ENCODE assay signal across 11 cellular contexts in the genomic region with DNA sequence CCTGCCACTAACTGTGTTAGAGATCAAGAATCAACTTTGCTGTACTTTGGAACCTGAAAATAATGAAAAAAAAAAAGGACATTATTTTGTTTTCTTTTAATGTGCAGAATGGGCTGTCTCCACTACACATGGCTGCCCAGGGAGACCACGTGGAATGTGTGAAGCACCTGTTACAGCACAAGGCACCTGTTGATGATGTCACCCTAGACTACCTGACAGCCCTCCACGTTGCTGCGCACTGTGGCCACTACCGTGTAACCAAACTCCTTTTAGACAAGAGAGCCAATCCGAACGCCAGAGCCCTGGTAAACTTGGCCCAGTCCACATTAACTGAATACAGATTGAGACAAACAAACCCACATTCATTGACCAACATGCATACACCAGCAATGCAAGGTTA.
"Had no signal": no experiment of that assay in that cellular context is flagged by ENCODE, and none has a peak within 500 bp of the region (broad histone marks: within the 10 kb centered on the region; RNA-seq: fewer than 3 reads in every experiment).

No MANE protein-coding gene starts in this region.

- H3K27me3 Mint-ChIP-seq: IgD-negative memory B cell had no signal

- H3K27ac Mint-ChIP-seq: IgD-negative memory B cell had no signal

- ATAC-seq: HCT116, HepG2 had no signal

- H2AFZ ChIP-seq: GM23248 had no signal

- FAIRE-seq: HepG2 had no signal

- H3K4me1 ChIP-seq: HAP-1 had no signal

- H3K36me3 Mint-ChIP-seq: IgD-negative memory B cell had no signal

- H3K4me3 Mint-ChIP-seq: IgD-negative memory B cell had no signal

- H3K36me3 ChIP-seq: HAP-1 had no signal

- H3K9me3 ChIP-seq: HAP-1 had no signal

- H3K27ac ChIP-seq: HL-60, KMS-11 had no signal

- H3K9ac ChIP-seq: GM23248, KMS-11 had no signal

- H3K4me3 ChIP-seq: GM23248, HAP-1 had no signal

- DNase-seq: GOT3, H7, Karpas-422, KBM-7 had no signal

- H3K4me2 ChIP-seq: KMS-11 had no signal

- H3K9me3 Mint-ChIP-seq: IgD-negative memory B cell had no signal
